ENCODE assay signal across 24 cellular contexts in genomic region chr3:37952564-37952963, GRCh38. TPM values are rescaled to one million over a fixed set of nuclear protein-coding genes. Genes with fewer than 3 reads are reported as not detected.
A peak's percentile ranks its signal among the peaks of the same experiment; 100 is the strongest.
DNase-seq lines count a peak whose midpoint lies in the region; ATAC-seq and TF ChIP-seq lines count a peak whose summit lies in the region.
"Had no signal": no experiment of that assay in that cellular context is flagged by ENCODE, and none has a peak within 500 bp of the region (broad histone marks: within the 10 kb centered on the region; RNA-seq: fewer than 3 reads in every experiment).

No MANE protein-coding gene starts in this region.

- TF ChIP-seq CTCF in ascending aorta (IDR thresholded peaks at IDR 0.05): no peak
- no peak for TF ChIP-seq CTCF in tibial artery (IDR thresholded peaks at IDR 0.05)

- H3K36me3 ChIP-seq in ascending aorta (peaks cover 0 to 8% of the 10 kb centered on the region in 2 donors), tibial artery (peaks cover 0 to 12% (median 8%) of the 10 kb centered on the region in 3 donors)
- H3K36me3 ChIP-seq: HAP-1, left lung, neural progenitor cell, pancreas had no signal

- H3K4me3 ChIP-seq in ascending aorta: no peak overlapping the region
- no peak overlapping the region for H3K4me3 ChIP-seq in tibial artery
- H3K4me3 ChIP-seq: body of pancreas, HAP-1, left lung, neural progenitor cell, pancreas had no signal

- H3K4me1 ChIP-seq in ascending aorta: peaks cover 3 to 37% of the 10 kb centered on the region in 2 donors
- H3K4me1 ChIP-seq in tibial artery: peaks cover 0 to 61% (median 31%) of the 10 kb centered on the region in 4 donors
- H3K4me1 ChIP-seq: body of pancreas, HAP-1, pancreas had no signal

- H3K27ac ChIP-seq in ascending aorta (peak overlapping the region; percentile 53 to 83), tibial artery (peak overlapping the region; percentile 73 to 75)
- H3K27ac ChIP-seq: body of pancreas, left lung, neural progenitor cell, pancreas had no signal

- intact Hi-C loops in ascending aorta (cut with DNase I): no loop called here
- intact Hi-C loops in tibial artery (cut with DNase I; ENCODE audit: low total_unique reads): no loop called here

- no peak for ATAC-seq in HG03095 (IDR thresholded peaks at IDR 0.05; ENCODE audit: unreplicated experiment)
- no peak for ATAC-seq in GM18868 (IDR thresholded peaks at IDR 0.05; ENCODE audit: unreplicated experiment)
- ATAC-seq: activated CD4-positive, CD25-positive, alpha-beta regulatory T cell treated with anti-CD3 and anti-CD28 coated beads, Interleukin-2, amount 50 U/mL, for 24 hours; activated naive CD8-positive, alpha-beta T cell treated with anti-CD3 and anti-CD28 coated beads, Interleukin-2, amount 50 U/mL, for 24 hours; body of pancreas; left lung; pancreas had no signal

- H3K9me3 ChIP-seq in ascending aorta: no peaks in the 10 kb centered on the region
- H3K9me3 ChIP-seq in tibial artery: no peaks in the 10 kb centered on the region
- H3K9me3 ChIP-seq: body of pancreas, HAP-1, left lung, pancreas, SK-N-SH had no signal

- DNase-seq in HT1080 (ENCODE audit: low read depth) (peak; percentile 44), ascending aorta (ENCODE audit: low spot score in 2 of 2) (no peak), fibroblast of peridontal ligament (ENCODE audit: extremely low read depth) (peak; percentile 55), tibial artery (no peak)
- no peak for DNase-seq in stimulated activated CD4-positive, alpha-beta T cell treated with anti-CD3 and anti-CD28 coated beads, Interleukin-1b, Interleukin-23, amount 100 ng/mL, for 48 hours
- DNase-seq: activated CD4-positive, alpha-beta memory T cell treated with anti-CD3 and anti-CD28 coated beads for 36 hours; activated naive CD4-positive, alpha-beta T cell; activated naive CD8-positive, alpha-beta T cell treated with anti-CD3 and anti-CD28 coated beads, Interleukin-2, amount 50 U/mL, for 24 hours; activated T-cell treated with anti-CD3 and anti-CD28 coated beads, Interleukin-2, amount 50 U/mL, for 72 hours; body of pancreas; C1 segment of cervical spinal cord; COR-L47; GF-D8; left lung; NCI-H1048; NCI-H1694 treated with DMSO at 0.1 percent for 48 hours; pancreas; SK-N-SH; T-helper 2 cell had no signal

- H3K27me3 ChIP-seq in ascending aorta (no peaks in the 10 kb centered on the region), tibial artery (no peaks in the 10 kb centered on the region)
- H3K27me3 ChIP-seq: body of pancreas, left lung, neural progenitor cell, pancreas had no signal

RNA-seq across cellular contexts. Expression of gene VILL, which starts 38.0 kb away (rescaled TPM):
- total RNA-seq in HT1080 (2014; rRNA removed; shearing (Covaris generic)): 1.0 and 1.1 TPM in 2 replicates
- 1.1 and 1.2 TPM in 2 replicates for polyA plus RNA-seq in HT1080 (2015; cell fraction: cytosol; rRNA removed)
- 4.0 and 4.3 TPM in 2 replicates for polyA plus RNA-seq in HT1080 (2015; cell fraction: nucleus; rRNA removed)
- 6.3 TPM for total RNA-seq in ascending aorta

Comparison
In these comparisons a context has a peak if more than half of its experiments do, and no peak if none do; other contexts are left out.
1. DNase-seq: peak in HT1080 (single experiment) and fibroblast of peridontal ligament (single experiment); none in ascending aorta (0 of 2), tibial artery (0 of 2) and stimulated activated CD4-positive, alpha-beta T cell treated with anti-CD3 and anti-CD28 coated beads, Interleukin-1b, Interleukin-23, amount 100 ng/mL, for 48 hours (single experiment).